Comparison of ENCODE assay signal across 10 cellular contexts in the genomic region with DNA sequence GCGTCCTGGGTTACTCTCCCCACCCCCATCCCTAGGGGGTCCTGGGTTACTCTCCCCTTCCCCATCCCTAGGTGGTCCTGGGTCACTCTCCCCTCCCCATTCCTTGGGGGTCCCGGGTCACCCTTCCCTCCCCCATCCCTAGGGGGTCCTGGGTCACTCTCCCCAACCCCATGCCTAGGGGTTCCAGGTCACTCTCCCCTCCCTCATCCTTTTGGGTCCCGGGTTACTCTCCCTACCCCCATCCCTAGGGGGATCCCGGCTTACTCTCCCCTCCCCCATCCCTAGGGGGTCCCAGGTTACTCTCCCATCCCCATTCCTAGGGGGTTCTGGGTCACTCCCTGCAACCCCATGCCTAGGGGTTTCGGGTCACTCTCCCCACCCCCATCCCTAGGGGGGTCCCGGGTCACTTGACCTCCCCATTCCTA. TPM values are rescaled to one million over a fixed set of nuclear protein-coding genes. Genes with fewer than 3 reads are reported as not detected.
DNase-seq lines count a peak whose midpoint lies in the region; ATAC-seq and TF ChIP-seq lines count a peak whose summit lies in the region.
"Had no signal": no experiment of that assay in that cellular context is flagged by ENCODE, and none has a peak within 500 bp of the region (broad histone marks: within the 10 kb centered on the region; RNA-seq: fewer than 3 reads in every experiment).

No MANE protein-coding gene starts in this region.

- H3K79me1 ChIP-seq in trophoblast cell (ENCODE audit: low read length) = peaks cover 5% of the 10 kb centered on the region

- BruUV-seq in PC-3 (replicated peaks; lab: Mats Ljungman, UMichigan) = no TSS peak

- no peak overlapping the region for H2BK5ac ChIP-seq in trophoblast cell (ENCODE audit: low read depth, low read length, poor library complexity)

- H3K27me3 Mint-ChIP-seq in T-helper 2 cell treated with Interferon-gamma antibody and Interleukin-4, amounts not matched to agents 5 μg/mL and 100 μg/mL, for 36 hours (ENCODE audit: low read depth) = no peaks in the 10 kb centered on the region
- H3K27me3 Mint-ChIP-seq: T-cell had no signal

- no peak overlapping the region for H3K27ac ChIP-seq in PC-3 (ENCODE audit: low read length)
- H3K27ac ChIP-seq in trophoblast cell (ENCODE audit: low read depth, low read length) = no peak overlapping the region

- no peaks in the 10 kb centered on the region for H4K20me1 ChIP-seq in PC-3 (ENCODE audit: low read length)

- no peak overlapping the region for H4K8ac ChIP-seq in trophoblast cell (ENCODE audit: low read depth, low read length)

- peak overlapping the region; percentile 77 for H3K4me3 Mint-ChIP-seq in T-helper 2 cell treated with Interferon-gamma antibody and Interleukin-4, amounts not matched to agents 5 μg/mL and 100 μg/mL, for 36 hours

- H3K4me2 ChIP-seq in PC-3 (ENCODE audit: low read length) = peak overlapping the region; percentile 75
- H3K4me2 ChIP-seq in trophoblast cell (ENCODE audit: low read length) = peak overlapping the region; percentile 83

- H3F3A ChIP-seq in PC-3 (ENCODE audit: low read length, unreplicated experiment) = no peaks in the 10 kb centered on the region

- H3K4me1 Mint-ChIP-seq in T-helper 2 cell treated with Interferon-gamma antibody and Interleukin-4, amounts not matched to agents 5 μg/mL and 100 μg/mL, for 36 hours (ENCODE audit: low read depth) = peaks cover 23% of the 10 kb centered on the region

- no peak for ATAC-seq in PC-3
- no peak for ATAC-seq in esophagus mucosa
- ATAC-seq: T-cell had no signal

- H3K23ac ChIP-seq in trophoblast cell (ENCODE audit: low read length) = no peak overlapping the region

- intact Hi-C loops in PC-3 (cut with micrococcal nuclease) = loop anchor here (5.0 kb wide), 1 partner anchor 1141 kb away; no protein-coding TSS in a partner anchor

- peaks cover 4% of the 10 kb centered on the region; the same call in 1 of the 2 replicates for H3K79me2 ChIP-seq in PC-3 (ENCODE audit: low read length)
- H3K79me2 ChIP-seq in trophoblast cell (ENCODE audit: control insufficient read depth, insufficient read depth, low read length, poor library complexity) = peaks cover 2% of the 10 kb centered on the region

- no peaks in the 10 kb centered on the region for H3K9me2 ChIP-seq in PC-3 (replicated peaks; ENCODE audit: low read length)

- no peak overlapping the region for H2AFZ ChIP-seq in PC-3 (ENCODE audit: low read length)
- H2AFZ ChIP-seq in trophoblast cell (ENCODE audit: insufficient read depth, low read length, poor library complexity) = no peak overlapping the region

- no peaks in the 10 kb centered on the region for H3K4me1 ChIP-seq in PC-3 (ENCODE audit: insufficient read depth, low read length)
- peaks cover 2 to 5% of the 10 kb centered on the region in 2 experiments for H3K4me1 ChIP-seq in trophoblast cell (ENCODE audit: control insufficient read depth in 1 of 2, insufficient read depth in 2 of 2, low read length in 2 of 2)

- no peak overlapping the region for H2AK5ac ChIP-seq in trophoblast cell (ENCODE audit: low read length)

- no peak overlapping the region for H2BK12ac ChIP-seq in trophoblast cell (ENCODE audit: low read length)

- no peak overlapping the region for H2BK120ac ChIP-seq in trophoblast cell (ENCODE audit: insufficient read depth, low read length, poor library complexity)

- H3K18ac ChIP-seq in trophoblast cell (ENCODE audit: low read length) = no peak overlapping the region

- no peak overlapping the region for H3K4me3 ChIP-seq in PC-3 (ENCODE audit: low read length)
- H3K4me3 ChIP-seq in epithelial cell of proximal tubule (ENCODE audit: low read depth, low read length) = peak overlapping the region; percentile 97
- H3K4me3 ChIP-seq in trophoblast cell (ENCODE audit: low read depth, low read length) = no peak overlapping the region
- H3K4me3 ChIP-seq in H7 (ENCODE audit: insufficient read depth, low read depth, low read length) = no peak overlapping the region; the same call in 1 of the 2 replicates

- H3K36me3 ChIP-seq in PC-3 (ENCODE audit: low read depth, low read length) (no peaks in the 10 kb centered on the region; the same call in 1 of the 2 replicates), trophoblast cell (ENCODE audit: control insufficient read depth in 1 of 2, insufficient read depth in 2 of 2, low read length in 2 of 2) (no peaks in the 10 kb centered on the region), H7 (replicated peaks; ENCODE audit: control insufficient read depth, insufficient read depth, low read length) (peaks cover 6% of the 10 kb centered on the region)
- H3K36me3 ChIP-seq: upper lobe of left lung had no signal

- no peaks in the 10 kb centered on the region for H3K27me3 ChIP-seq in PC-3 (ENCODE audit: low read length)
- no peaks in the 10 kb centered on the region for H3K27me3 ChIP-seq in trophoblast cell (ENCODE audit: insufficient read depth, low read length)
- H3K27me3 ChIP-seq in H7 (ENCODE audit: control insufficient read depth, insufficient read depth, low read length) = no peaks in the 10 kb centered on the region
- H3K27me3 ChIP-seq: upper lobe of left lung had no signal

- POLR2A ChIA-PET in PC-3 (lab: Charles Lee; ENCODE audit: unreplicated experiment) = no interaction called here

- no peak for DNase-seq in T-helper 2 cell treated with Interferon-gamma antibody and Interleukin-4, amounts not matched to agents 5 μg/mL and 100 μg/mL, for 36 hours (ENCODE audit: low spot score)
- no peak for DNase-seq in T-helper 2 cell
- no peak for DNase-seq in PC-3
- no peak for DNase-seq in epithelial cell of proximal tubule (ENCODE audit: low read depth)
- no peak for DNase-seq in trophoblast cell
- DNase-seq in H7 = no peak
- DNase-seq in NCI-H1092 (lab: John Stamatoyannopoulos, UW) = no peak

- peaks cover 37% of the 10 kb centered on the region for H3K36me3 Mint-ChIP-seq in T-helper 2 cell treated with Interferon-gamma antibody and Interleukin-4, amounts not matched to agents 5 μg/mL and 100 μg/mL, for 36 hours (ENCODE audit: low read depth)

- TF ChIP-seq CTCF in PC-3 (conservative IDR thresholded peaks at IDR 0.05; ENCODE audit: low read depth, low read length) (no peak), epithelial cell of proximal tubule (conservative IDR thresholded peaks at IDR 0.05; ENCODE audit: low read depth, low read length) (no peak)

- CTCF ChIA-PET in PC-3 (lab: Charles Lee) = no interaction called here

- no peak overlapping the region for H3K27ac Mint-ChIP-seq in T-helper 2 cell treated with Interferon-gamma antibody and Interleukin-4, amounts not matched to agents 5 μg/mL and 100 μg/mL, for 36 hours

- H3K9me3 Mint-ChIP-seq in T-helper 2 cell treated with Interferon-gamma antibody and Interleukin-4, amounts not matched to agents 5 μg/mL and 100 μg/mL, for 36 hours = peaks cover 35% of the 10 kb centered on the region

- H3K9ac ChIP-seq in PC-3 (ENCODE audit: low read length) (no peak overlapping the region), trophoblast cell (ENCODE audit: low read length) (no peak overlapping the region)

- no peak overlapping the region for H4K12ac ChIP-seq in trophoblast cell (ENCODE audit: low read depth, low read length)

- no CpG with 5 or more reads among the region's 6 CpGs for WGBS in trophoblast cell (ENCODE audit: extremely low coverage, insufficient coverage, insufficient read length)

- no peaks in the 10 kb centered on the region for H3K9me3 ChIP-seq in PC-3 (ENCODE audit: low read length)
- peaks cover 13% of the 10 kb centered on the region for H3K9me3 ChIP-seq in trophoblast cell (ENCODE audit: insufficient read depth, low read depth, low read length)
- H3K9me3 ChIP-seq: upper lobe of left lung had no signal

- peak overlapping the region; percentile 25 for H3K4ac ChIP-seq in trophoblast cell (ENCODE audit: low read depth, low read length)

- no peak overlapping the region for H3K14ac ChIP-seq in trophoblast cell (ENCODE audit: low read length)

- H4K91ac ChIP-seq in trophoblast cell (ENCODE audit: low read depth, low read length) = no peak overlapping the region

RNA-seq across cellular contexts. Expression of a gene that starts 1.4 kb away (rescaled TPM):
- total RNA-seq in PC-3 (2014; rRNA removed) (6.7 and 10.1 TPM in 2 replicates), epithelial cell of proximal tubule (14.4 and 16.2 TPM in 2 replicates), esophagus mucosa (8.1 TPM)
- 25.0 and 26.2 TPM in 2 replicates for polyA plus RNA-seq in trophoblast cell (2013)
- total RNA-seq in H7 (2014; rRNA removed; shearing (Covaris generic)) = 36.5 and 37.0 TPM in 2 replicates

RNA-seq across cellular contexts. Expression of a gene that starts 59.4 kb away (rescaled TPM):
- total RNA-seq in PC-3 (2014; rRNA removed) (169 and 178 TPM in 2 replicates), epithelial cell of proximal tubule (348 and 372 TPM in 2 replicates), esophagus mucosa (294 TPM)
- polyA plus RNA-seq in trophoblast cell (2013) = 444 and 461 TPM in 2 replicates
- total RNA-seq in H7 (2014; rRNA removed; shearing (Covaris generic)) = 496 and 508 TPM in 2 replicates
